9 cellular contexts compared by ENCODE assay signal in genomic region chr2:25339121-25339738, GRCh38. TPM values are rescaled to one million over a fixed set of nuclear protein-coding genes. Genes with fewer than 3 reads are reported as not detected.
A peak's percentile ranks its signal among the peaks of the same experiment; 100 is the strongest.
DNase-seq lines count a peak whose midpoint lies in the region; ATAC-seq and TF ChIP-seq lines count a peak whose summit lies in the region.
"Had no signal": no experiment of that assay in that cellular context is flagged by ENCODE, and none has a peak within 500 bp of the region (broad histone marks: within the 10 kb centered on the region; RNA-seq: fewer than 3 reads in every experiment).

No MANE protein-coding gene starts in this region.

- H3K9me2 ChIP-seq in Loucy (replicated peaks; ENCODE audit: low read depth, low read length) = no peaks in the 10 kb centered on the region

- H4K20me1 ChIP-seq in BLaER1 = peaks cover 61% of the 10 kb centered on the region
- peaks cover 8% of the 10 kb centered on the region for H4K20me1 ChIP-seq in Loucy (ENCODE audit: insufficient read depth, low read length, poor library complexity, severe bottlenecking)

- H3K36me3 Mint-ChIP-seq in neural crest cell (ENCODE audit: low read depth) = no peaks in the 10 kb centered on the region

- H3K9ac ChIP-seq in BLaER1 = no peak overlapping the region
- no peak overlapping the region for H3K9ac ChIP-seq in Loucy (ENCODE audit: low read depth, low read length, poor library complexity, severe bottlenecking)

- no peaks in the 10 kb centered on the region for H3K9me3 ChIP-seq in BLaER1
- H3K9me3 ChIP-seq in Loucy (ENCODE audit: insufficient read depth, low read depth, low read length) = no peaks in the 10 kb centered on the region

- H2AFZ ChIP-seq in Loucy (ENCODE audit: low read length) = no peak overlapping the region

- peaks cover 71% of the 10 kb centered on the region for H3K4me1 ChIP-seq in BLaER1
- H3K4me1 ChIP-seq in Loucy (ENCODE audit: insufficient read depth, low read length, poor library complexity, severe bottlenecking) = peaks cover 26% of the 10 kb centered on the region
- no peaks in the 10 kb centered on the region for H3K4me1 ChIP-seq in foreskin keratinocyte

- 0 out of 2 replicates have a peak, but pooled peaks cover 9% of the 10 kb centered on the region for H3K36me3 ChIP-seq in BLaER1
- H3K36me3 ChIP-seq in Loucy (ENCODE audit: insufficient read depth, low read length) = no peaks in the 10 kb centered on the region

- TF ChIP-seq CTCF in Loucy (conservative IDR thresholded peaks at IDR 0.05; ENCODE audit: low read length) = no peak
- no peak for TF ChIP-seq CTCF in coronary artery (IDR thresholded peaks at IDR 0.05)
- TF ChIP-seq CTCF in neural crest cell (conservative IDR thresholded peaks at IDR 0.05) = no peak
- TF ChIP-seq CTCF in foreskin keratinocyte (conservative IDR thresholded peaks at IDR 0.05) = no peak

- H3K4me2 ChIP-seq in BLaER1 (peak overlapping the region; percentile 91), Loucy (ENCODE audit: low read depth, low read length, poor library complexity, severe bottlenecking) (peak overlapping the region; percentile 60)

- no peak for DNase-seq in coronary artery (ENCODE audit: low spot score)
- DNase-seq in neural crest cell (ENCODE audit: low read depth, low spot score) = no peak
- DNase-seq in foreskin keratinocyte = no peak
- DNase-seq in LoVo (ENCODE audit: low spot score) = no peak
- no peak for DNase-seq in kidney tubule cell (ENCODE audit: low spot score)
- DNase-seq: DMS 273 treated with DMSO at 0.1 percent for 48 hours had no signal

- no peaks in the 10 kb centered on the region for H3K9me3 Mint-ChIP-seq in neural crest cell

- H3K27me3 ChIP-seq in BLaER1 (no peaks in the 10 kb centered on the region), Loucy (ENCODE audit: insufficient read depth, low read length, poor library complexity, severe bottlenecking) (no peaks in the 10 kb centered on the region), foreskin keratinocyte (no peaks in the 10 kb centered on the region)

- H3K4me3 ChIP-seq in BLaER1 (no peak overlapping the region), Loucy (ENCODE audit: low read length, poor library complexity, severe bottlenecking) (peak overlapping the region; percentile 51), coronary artery (peak overlapping the region; percentile 99)

- H3F3A ChIP-seq in Loucy (ENCODE audit: low read depth) = no peaks in the 10 kb centered on the region

- H3K27ac ChIP-seq in BLaER1 (no peak overlapping the region), coronary artery (peak overlapping the region; percentile 43 to 97), foreskin keratinocyte (no peak overlapping the region)

- peaks cover 31% of the 10 kb centered on the region; the same call in 1 of the 2 replicates for H3K79me2 ChIP-seq in Loucy (ENCODE audit: insufficient read depth, low read length)

- no peak overlapping the region for H3K27ac Mint-ChIP-seq in neural crest cell (ENCODE audit: unreplicated experiment)

- H3K27me3 Mint-ChIP-seq in neural crest cell (ENCODE audit: low read depth) = peaks cover 13% of the 10 kb centered on the region

- peaks cover 4% of the 10 kb centered on the region for H3K4me1 Mint-ChIP-seq in neural crest cell

- ATAC-seq in foreskin keratinocyte = no peak
- ATAC-seq in HG03442 (IDR thresholded peaks at IDR 0.05; ENCODE audit: unreplicated experiment) = no peak

- H3K4me3 Mint-ChIP-seq in neural crest cell = peak overlapping the region; percentile 76

RNA-seq across cellular contexts. Expression of gene DNMT3A, which starts 2.5 kb away (rescaled TPM):
- total RNA-seq in neural crest cell (113 and 114 TPM in 2 replicates), foreskin keratinocyte (6.6 and 8.0 TPM in 2 replicates)
- 3.0 and 3.2 TPM in 2 replicates for polyA plus RNA-seq in foreskin keratinocyte

Comparison
In these comparisons a context has a peak if more than half of its experiments do, and no peak if none do; other contexts are left out.
1. H3K27ac ChIP-seq: peak in coronary artery (2 of 2); none in BLaER1 (single experiment) and foreskin keratinocyte (single experiment).
2. RNA of gene DNMT3A, which starts 2.5 kb away (total RNA-seq): 113 to 114 TPM in neural crest cell; 6.6 to 8.0 TPM in foreskin keratinocyte; every median in the first group is over 10 times any median in the second.